In genomic region chr12:8970432-8970831, GRCh38 we compare ENCODE assay signal across 19 cellular contexts.
"Had no signal": no experiment of that assay in that cellular context is flagged by ENCODE, and none has a peak within 500 bp of the region (broad histone marks: within the 10 kb centered on the region; RNA-seq: fewer than 3 reads in every experiment).

No MANE protein-coding gene starts in this region.

- H3K4me3 Mint-ChIP-seq: activated CD4-positive, alpha-beta T cell treated with anti-CD3 and anti-CD28 coated beads, Interleukin-2, amount 10 ng/mL, durations not matched to agents 24 days and 14 days; activated T-helper 1 cell treated with anti-CD3 and anti-CD28 coated beads, Interleukin-12 subunit alpha, Interleukin-12 subunit beta, Interleukin-2, Interleukin-4 antibody, amounts not matched to agents 30 ng/mL and 10 ng/mL and 1 ng/mL, durations not matched to agents 14 hours and 24 hours and 36 hours; brain; naive B cell; stimulated activated memory B cell treated with anti-CD40 and anti-IgM and Interleukin-4, amounts not matched to agents 10 μg/mL and 1 μg/mL and 100 μg/mL, for 72 hours had no signal

- H3K4me3 ChIP-seq: adrenal gland, heart left ventricle, uterus had no signal

- H3K36me3 ChIP-seq: adrenal gland, heart left ventricle, uterus had no signal

- H3K4me1 ChIP-seq: adrenal gland, heart left ventricle, uterus had no signal

- H3K4me1 Mint-ChIP-seq: activated CD4-positive, alpha-beta T cell treated with anti-CD3 and anti-CD28 coated beads, Interleukin-2, amount 10 ng/mL, durations not matched to agents 24 days and 14 days; brain; naive B cell; stimulated activated memory B cell treated with anti-CD40 and anti-IgM and Interleukin-4, amounts not matched to agents 10 μg/mL and 1 μg/mL and 100 μg/mL, for 72 hours had no signal

- H3K27me3 Mint-ChIP-seq: activated CD4-positive, alpha-beta T cell treated with anti-CD3 and anti-CD28 coated beads, Interleukin-2, amount 10 ng/mL, durations not matched to agents 24 days and 14 days; brain; naive B cell; stimulated activated memory B cell treated with anti-CD40 and anti-IgM and Interleukin-4, amounts not matched to agents 10 μg/mL and 1 μg/mL and 100 μg/mL, for 72 hours had no signal

- H3K27ac Mint-ChIP-seq: activated CD4-positive, alpha-beta T cell treated with anti-CD3 and anti-CD28 coated beads, Interleukin-2, amount 10 ng/mL, durations not matched to agents 24 days and 14 days; activated T-helper 1 cell treated with anti-CD3 and anti-CD28 coated beads, Interleukin-12 subunit alpha, Interleukin-12 subunit beta, Interleukin-2, Interleukin-4 antibody, amounts not matched to agents 30 ng/mL and 10 ng/mL and 1 ng/mL, durations not matched to agents 14 hours and 24 hours and 36 hours; brain; naive B cell; stimulated activated memory B cell treated with anti-CD40 and anti-IgM and Interleukin-4, amounts not matched to agents 10 μg/mL and 1 μg/mL and 100 μg/mL, for 72 hours had no signal

- DNase-seq: activated CD4-positive, alpha-beta T cell treated with anti-CD3 and anti-CD28 coated beads, Interleukin-2, amount 10 ng/mL, durations not matched to agents 24 days and 14 days; activated CD4-positive, CD25-positive, alpha-beta regulatory T cell; activated CD8-positive, alpha-beta memory T cell treated with anti-CD3 and anti-CD28 coated beads, Interleukin-2, amount 50 U/mL, for 48 hours; activated naive CD4-positive, alpha-beta T cell treated with Interleukin-2 at 50 U/mL for 16 hours; adrenal gland; central memory CD4-positive, alpha-beta T cell; cortex of kidney; effector CD4-positive, alpha-beta T cell; heart left ventricle; islet precursor cell; naive B cell; posterior cingulate gyrus; retina; stimulated activated CD4-positive, alpha-beta T cell treated with anti-CD3 and anti-CD28 coated beads, Interleukin-2, amount 100 ng/mL, for 48 hours; uterus had no signal

- ATAC-seq: heart left ventricle; left lobe of liver; stimulated activated memory B cell treated with anti-CD40 and anti-IgM and Interleukin-4, amounts not matched to agents 10 μg/mL and 1 μg/mL and 100 μg/mL, for 72 hours had no signal

- H3K27me3 ChIP-seq: adrenal gland, heart left ventricle, uterus had no signal

- H3K27ac ChIP-seq: adrenal gland, heart left ventricle, uterus had no signal
